In the genomic region with DNA sequence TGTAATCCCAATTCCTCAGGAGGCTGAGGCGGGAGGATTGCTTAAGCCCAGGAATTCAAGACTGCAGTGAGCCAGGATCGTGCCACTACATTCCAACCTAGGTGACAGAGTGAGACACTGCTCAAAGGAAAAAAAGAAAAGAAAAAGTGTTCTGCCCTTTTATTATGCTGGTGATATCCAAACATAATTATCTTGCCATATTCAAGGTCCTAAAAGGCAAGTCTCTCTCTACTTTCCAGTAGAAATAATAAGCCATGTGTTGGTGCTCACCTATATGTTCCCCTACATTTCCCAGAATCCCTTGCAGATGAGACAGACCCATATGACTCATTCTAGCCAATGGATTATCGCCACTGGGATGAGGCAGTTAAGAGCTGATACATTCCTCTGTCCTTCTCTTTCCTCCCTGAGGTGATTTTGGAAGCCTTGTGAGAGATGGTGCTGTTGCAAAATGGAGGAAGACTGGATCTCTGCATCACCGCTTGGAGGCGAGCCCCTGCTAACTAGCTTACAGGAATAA, we compare ENCODE assay signal across 22 cellular contexts. TPM values are rescaled to one million over a fixed set of nuclear protein-coding genes. Genes with fewer than 3 reads are reported as not detected.
DNase-seq lines count a peak whose midpoint lies in the region; ATAC-seq and TF ChIP-seq lines count a peak whose summit lies in the region.
"Had no signal": no experiment of that assay in that cellular context is flagged by ENCODE, and none has a peak within 500 bp of the region (broad histone marks: within the 10 kb centered on the region; RNA-seq: fewer than 3 reads in every experiment).

No MANE protein-coding gene starts in this region.

- peak; percentile 38 for DNase-seq in ELR (ENCODE audit: low read depth)
- peak; percentile 46 for DNase-seq in Karpas-422
- peak; percentile 41 for DNase-seq in RPMI7951 (ENCODE audit: low read depth)
- DNase-seq in endothelial cell (ENCODE audit: low spot score) = no peak
- no peak for DNase-seq in testis
- no peak for DNase-seq in foreskin keratinocyte
- DNase-seq in middle frontal gyrus (ENCODE audit: extremely low spot score, low spot score) = no peak
- no peak for DNase-seq in sciatic nerve (ENCODE audit: low spot score)
- DNase-seq: AML-193; C1 segment of cervical spinal cord; CD8-positive, alpha-beta T cell; DND-41; GOT3; NCI-H1105 treated with DMSO at 0.1 percent for 48 hours; NCI-H2081; NCI-H2171 treated with DMSO at 0.1 percent for 48 hours; NCI-H524 treated with DMSO at 0.1 percent for 48 hours; NCI-H82; RPMI8226; SHP77 treated with DMSO at 0.1 percent for 48 hours; SK-N-SH had no signal

- H4K20me1 ChIP-seq in Karpas-422 (ENCODE audit: insufficient read depth, low read depth, low read length) = no peaks in the 10 kb centered on the region

- no peak for TF ChIP-seq CTCF in endothelial cell (IDR thresholded peaks at IDR 0.05; ENCODE audit: unreplicated experiment)
- no peak for TF ChIP-seq CTCF in testis (IDR thresholded peaks at IDR 0.05)
- TF ChIP-seq CTCF in foreskin keratinocyte (conservative IDR thresholded peaks at IDR 0.05) = no peak

- H3K4me3 Mint-ChIP-seq in endothelial cell (ENCODE audit: unreplicated experiment) = peak overlapping the region; percentile 25
- H3K4me3 Mint-ChIP-seq: CD8-positive, alpha-beta T cell had no signal

- H3K36me3 Mint-ChIP-seq in endothelial cell (ENCODE audit: low read depth, unreplicated experiment) = peaks cover 7% of the 10 kb centered on the region
- H3K36me3 Mint-ChIP-seq: CD8-positive, alpha-beta T cell had no signal

- H3K27ac Mint-ChIP-seq in endothelial cell (ENCODE audit: unreplicated experiment) = no peak overlapping the region
- H3K27ac Mint-ChIP-seq: CD8-positive, alpha-beta T cell had no signal

- ATAC-seq in foreskin keratinocyte (no peak), sciatic nerve (no peak)
- ATAC-seq: CD8-positive, alpha-beta T cell had no signal

- WGBS in testis, 2 donors = 90% methylated on average over 5 of the region's 5 CpGs

- no peak overlapping the region for H3K9ac ChIP-seq in Karpas-422 (ENCODE audit: low read length)
- H3K9ac ChIP-seq: SK-N-SH had no signal

- H3K4me1 Mint-ChIP-seq in endothelial cell (ENCODE audit: unreplicated experiment) = no peaks in the 10 kb centered on the region

- peaks cover 2% of the 10 kb centered on the region for H3K27me3 Mint-ChIP-seq in endothelial cell (ENCODE audit: unreplicated experiment)

- H3K4me3 ChIP-seq in Karpas-422 (ENCODE audit: low read length) = no peak overlapping the region
- no peak overlapping the region for H3K4me3 ChIP-seq in testis

- TF ChIP-seq POLR2A in testis (IDR thresholded peaks at IDR 0.05) = no peak

- H3K79me2 ChIP-seq in Karpas-422 (ENCODE audit: low read length) = no peaks in the 10 kb centered on the region

- no peak overlapping the region for H3K4me2 ChIP-seq in Karpas-422 (ENCODE audit: low read depth, low read length, poor library complexity, severe bottlenecking)
- H3K4me2 ChIP-seq: SK-N-SH had no signal

- no peaks in the 10 kb centered on the region for H3K9me3 Mint-ChIP-seq in endothelial cell (ENCODE audit: unreplicated experiment)

- no peak overlapping the region for H2AFZ ChIP-seq in Karpas-422 (ENCODE audit: low read length)

- H3K27me3 ChIP-seq in Karpas-422 (ENCODE audit: low read length) = no peaks in the 10 kb centered on the region
- no peaks in the 10 kb centered on the region for H3K27me3 ChIP-seq in testis
- peaks cover 35% of the 10 kb centered on the region for H3K27me3 ChIP-seq in foreskin keratinocyte

- H3K4me1 ChIP-seq in Karpas-422 (ENCODE audit: low read length) (no peaks in the 10 kb centered on the region), testis (no peaks in the 10 kb centered on the region), foreskin keratinocyte (no peaks in the 10 kb centered on the region)

- H3K36me3 ChIP-seq in Karpas-422 (ENCODE audit: insufficient read depth, low read length) = no peaks in the 10 kb centered on the region
- H3K36me3 ChIP-seq in testis (ENCODE audit: low read depth, missing control alignments) = no peaks in the 10 kb centered on the region

- no peaks in the 10 kb centered on the region for H3K9me2 ChIP-seq in Karpas-422 (replicated peaks; ENCODE audit: insufficient read depth, low read length)
- H3K9me2 ChIP-seq: SK-N-SH had no signal

- intact Hi-C loops in testis (cut with DNase I; ENCODE audit: low total_unique reads) (no loop called here), sciatic nerve (cut with DNase I) (no loop called here)

- H3K9me3 ChIP-seq in Karpas-422 (ENCODE audit: low read length) (peaks cover 3% of the 10 kb centered on the region; the same call in 1 of the 2 replicates), testis (no peaks in the 10 kb centered on the region)
- H3K9me3 ChIP-seq: SK-N-SH had no signal

- H3K27ac ChIP-seq in Karpas-422 (ENCODE audit: low read length) (no peak overlapping the region), testis (no peak overlapping the region), foreskin keratinocyte (no peak overlapping the region)
- H3K27ac ChIP-seq: 22Rv1 had no signal

RNA-seq across cellular contexts. Expression of a gene that starts 58.3 kb away (rescaled TPM):
- 33.4 and 78.9 TPM in 2 replicates for total RNA-seq in Karpas-422 (2014; rRNA removed; shearing (Covaris generic); ENCODE audit: low replicate concordance)
- 24.9 and 52.5 TPM in 2 replicates for total RNA-seq in RPMI7951 (2014; rRNA removed; shearing (Covaris generic))
- 165 TPM for total RNA-seq in endothelial cell (ENCODE audit: unreplicated experiment)
- total RNA-seq in testis = 10 to 100 TPM; 26.5 to 33.0 TPM
- 6.7 TPM for polyA plus RNA-seq in testis (ENCODE audit: insufficient read depth, low read depth, low replicate concordance)
- total RNA-seq in foreskin keratinocyte = 28.3 and 34.6 TPM in 2 replicates
- polyA plus RNA-seq in foreskin keratinocyte = 17.6 and 19.0 TPM in 2 replicates
- 39.9 TPM for total RNA-seq in sciatic nerve

Comparison
In these comparisons a context has a peak if more than half of its experiments do, and no peak if none do; other contexts are left out.
1. DNase-seq: peak in ELR (single experiment), Karpas-422 (single experiment) and RPMI7951 (single experiment); none in endothelial cell (single experiment), testis (single experiment), foreskin keratinocyte (0 of 2), middle frontal gyrus (single experiment) and sciatic nerve (single experiment).